Comparison of ENCODE assay signal across 8 cellular contexts in the genomic region with DNA sequence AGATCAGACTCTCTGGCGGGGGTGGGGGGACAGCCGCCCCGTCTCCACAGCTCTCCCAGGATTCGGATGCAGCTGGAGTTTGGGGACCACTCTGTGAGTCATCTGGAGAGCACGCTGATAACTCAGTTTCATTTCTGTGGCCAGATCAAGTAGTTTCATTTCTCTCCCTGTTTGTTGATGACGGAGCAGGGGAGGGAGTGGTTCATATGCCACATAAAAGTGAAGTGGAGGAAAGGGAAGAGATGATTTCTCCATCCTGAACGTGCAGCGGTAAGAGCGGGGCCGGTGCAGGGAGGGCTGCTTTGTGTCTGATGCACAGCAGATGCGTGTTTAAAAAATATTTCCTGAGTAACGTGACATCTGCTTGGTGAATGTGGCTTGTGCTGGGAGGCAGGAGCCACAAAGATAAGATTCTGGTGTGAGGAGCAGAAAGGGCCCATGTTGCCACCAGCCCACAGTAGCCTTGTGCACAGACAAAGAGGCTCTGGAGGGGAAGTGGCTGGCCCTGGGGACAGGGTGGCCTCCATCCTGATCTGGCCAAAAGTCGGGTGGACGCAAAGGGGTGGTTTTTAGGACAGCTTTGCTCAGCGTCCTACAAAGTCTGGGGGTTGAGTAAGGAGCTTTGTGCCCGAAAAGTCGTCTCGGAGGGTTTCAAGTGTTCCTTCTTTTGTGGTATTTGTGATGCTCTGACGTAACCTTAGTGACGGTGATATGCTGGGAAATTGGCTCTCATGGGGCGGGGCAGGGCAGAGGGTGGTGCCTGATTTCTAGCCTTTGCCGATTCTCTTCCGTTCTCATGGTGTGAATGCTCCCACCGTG. TPM values are rescaled to one million over a fixed set of nuclear protein-coding genes. Genes with fewer than 3 reads are reported as not detected.
A peak's percentile ranks its signal among the peaks of the same experiment; 100 is the strongest.
DNase-seq lines count a peak whose midpoint lies in the region; ATAC-seq and TF ChIP-seq lines count a peak whose summit lies in the region.

MX2 (plus strand) TSS at position 242 of the 819 bp plus-strand sequence. CDS start 14,880 bp downstream, outside the sequence.

- H3K14ac ChIP-seq in H9 (ENCODE audit: insufficient read depth, low read length) = no peak within 1 kb of the TSS

- H3K4ac ChIP-seq in H9 (ENCODE audit: low read depth, low read length) = no peak within 1 kb of the TSS

- no peak within 1 kb of the TSS for H2AK5ac ChIP-seq in H9 (ENCODE audit: insufficient read length, low read length)

- H4K91ac ChIP-seq in H9 (ENCODE audit: insufficient read length, low read depth, low read length) = no peak within 1 kb of the TSS

- H3K36me3 ChIP-seq in mucosa of descending colon (ENCODE audit: low read depth) = no peaks in the 10 kb centered on the region

- no peak within 1 kb of the TSS for H3K4me3 ChIP-seq in mucosa of descending colon

- no peaks in the 10 kb centered on the region for H3K27me3 Mint-ChIP-seq in activated B cell treated with CpG ODN at 0.5 μM for 24 hours
- peaks cover 5% of the 10 kb centered on the region for H3K27me3 Mint-ChIP-seq in chondrocyte (ENCODE audit: low read depth)
- peaks cover 2% of the 10 kb centered on the region; the same call in 1 of the 2 replicates for H3K27me3 Mint-ChIP-seq in H9 (ENCODE audit: low read depth)

- H2AFZ ChIP-seq in H9 (ENCODE audit: low read length) = no peak within 1 kb of the TSS

- H3K9me3 Mint-ChIP-seq in activated B cell treated with CpG ODN at 0.5 μM for 24 hours (no peaks in the 10 kb centered on the region), chondrocyte (ENCODE audit: low read depth) (no peaks in the 10 kb centered on the region), H9 (no peaks in the 10 kb centered on the region; a peak in 1 of 5 replicates)
- no peaks in the 10 kb centered on the region for H3K9me3 Mint-ChIP-seq in stimulated activated effector memory CD8-positive, alpha-beta T cell treated with anti-CD3 and anti-CD28 coated beads, Interleukin-12 subunit alpha, Interleukin-12 subunit beta, amount 100 ng/mL, for 72 hours

- no peak within 1 kb of the TSS for H3T11ph ChIP-seq in H9 (ENCODE audit: low read length)

- DNase-seq in AG20443 (ENCODE audit: low spot score) = peak; percentile 85
- DNase-seq in GM19238 (ENCODE audit: insufficient read length, low spot score) = peak; percentile 32
- DNase-seq in activated B cell treated with CpG ODN at 0.5 μM for 24 hours = peak; percentile 51
- DNase-seq in chondrocyte (ENCODE audit: low spot score) = no peak
- peak; percentile 66 to 87 (median 78) for DNase-seq in mucosa of descending colon
- peak; percentile 53 to 84 for DNase-seq in stimulated activated effector memory CD8-positive, alpha-beta T cell treated with anti-CD3 and anti-CD28 coated beads, Interleukin-12 subunit alpha, Interleukin-12 subunit beta, amount 100 ng/mL, for 72 hours (ENCODE audit: low spot score in 2 of 2)
- no peak for DNase-seq in H9

- H3K9ac ChIP-seq in H9 (ENCODE audit: extremely low read depth, insufficient read length, low read length) = no peak within 1 kb of the TSS

- H3K4me1 Mint-ChIP-seq in activated B cell treated with CpG ODN at 0.5 μM for 24 hours = peaks cover 61% of the 10 kb centered on the region
- H3K4me1 Mint-ChIP-seq in chondrocyte (ENCODE audit: low read depth) = no peaks in the 10 kb centered on the region
- peaks cover 47% of the 10 kb centered on the region for H3K4me1 Mint-ChIP-seq in stimulated activated effector memory CD8-positive, alpha-beta T cell treated with anti-CD3 and anti-CD28 coated beads, Interleukin-12 subunit alpha, Interleukin-12 subunit beta, amount 100 ng/mL, for 72 hours
- peaks cover 13 to 19% of the 10 kb centered on the region in 2 experiments for H3K4me1 Mint-ChIP-seq in H9

- no peak within 1 kb of the TSS for H4K8ac ChIP-seq in H9 (replicated peaks; ENCODE audit: insufficient read length, low read depth, low read length)

- peak; percentile 49 for ATAC-seq in HG03521 (IDR thresholded peaks at IDR 0.05; ENCODE audit: unreplicated experiment)
- peak; percentile 78 for ATAC-seq in activated B cell treated with CpG ODN at 0.5 μM for 24 hours (ENCODE audit: low read depth)
- peak; percentile 73 for ATAC-seq in mucosa of descending colon
- peak; percentile 85 for ATAC-seq in stimulated activated effector memory CD8-positive, alpha-beta T cell treated with anti-CD3 and anti-CD28 coated beads, Interleukin-12 subunit alpha, Interleukin-12 subunit beta, amount 100 ng/mL, for 72 hours

- no peak within 1 kb of the TSS for H2BK120ac ChIP-seq in H9 (ENCODE audit: low read depth, low read length, poor library complexity, severe bottlenecking)

- CTCF ChIA-PET in activated B cell treated with CpG ODN at 0.5 μM for 24 hours (lab: Charles Lee) = no interaction called here

- no peak within 1 kb of the TSS for H3K4me2 ChIP-seq in H9 (ENCODE audit: insufficient read depth, insufficient read length, low read length)

- H3K4me1 ChIP-seq in mucosa of descending colon (ENCODE audit: low read depth) (peaks cover 21% of the 10 kb centered on the region), H9 (ENCODE audit: insufficient read depth, low read length) (no peaks in the 10 kb centered on the region; the same call in 1 of the 2 replicates)

- H3K9me3 ChIP-seq in mucosa of descending colon (no peaks in the 10 kb centered on the region), H9 (ENCODE audit: control insufficient read depth, low read depth, low read length) (no peaks in the 10 kb centered on the region)

- no peak within 1 kb of the TSS for H2BK20ac ChIP-seq in H9 (ENCODE audit: low read depth, low read length, poor library complexity, severe bottlenecking)

- peak within 1 kb of the TSS; percentile 84 for H3K4me3 Mint-ChIP-seq in activated B cell treated with CpG ODN at 0.5 μM for 24 hours
- no peak within 1 kb of the TSS for H3K4me3 Mint-ChIP-seq in chondrocyte (ENCODE audit: unreplicated experiment)
- peak within 1 kb of the TSS; percentile 79 for H3K4me3 Mint-ChIP-seq in stimulated activated effector memory CD8-positive, alpha-beta T cell treated with anti-CD3 and anti-CD28 coated beads, Interleukin-12 subunit alpha, Interleukin-12 subunit beta, amount 100 ng/mL, for 72 hours
- H3K4me3 Mint-ChIP-seq in H9 = no peak within 1 kb of the TSS

- POLR2A ChIA-PET in activated B cell treated with CpG ODN at 0.5 μM for 24 hours (lab: Charles Lee) = interaction anchor here (0.6 to 2.5 kb wide), 11 partner anchors 8 to 746 kb away, joined by 3 to 13 read pairs (median 4); partner anchors contain the start of gene MX1

- H3K79me1 ChIP-seq in H9 (ENCODE audit: insufficient read depth, low read depth, low read length, poor library complexity, severe bottlenecking) = no peaks in the 10 kb centered on the region

- no peaks in the 10 kb centered on the region for H3K23me2 ChIP-seq in H9 (ENCODE audit: insufficient read length, low read depth, low read length, poor library complexity, severe bottlenecking)

- no peaks in the 10 kb centered on the region for H3K79me2 ChIP-seq in H9 (ENCODE audit: insufficient read depth, low read length)

- H4K20me1 ChIP-seq in H9 (ENCODE audit: control insufficient read depth, insufficient read depth, insufficient read length) = no peaks in the 10 kb centered on the region

- intact Hi-C loops in activated B cell treated with CpG ODN at 0.5 μM for 24 hours (cut with micrococcal nuclease) (loop anchor here (1.0 to 10.0 kb wide), 3 partner anchors 7 to 703 kb away; partner anchors contain the start of gene PRDM15), mucosa of descending colon (cut with DNase I, micrococcal nuclease) (no loop called here)

- H4K5ac ChIP-seq in H9 (ENCODE audit: insufficient read length, low read depth, low read length) = no peak within 1 kb of the TSS

- H2BK15ac ChIP-seq in H9 (ENCODE audit: low read depth, low read length) = no peak within 1 kb of the TSS

- H3K36me3 Mint-ChIP-seq in activated B cell treated with CpG ODN at 0.5 μM for 24 hours (ENCODE audit: low read depth) (peaks cover 18% of the 10 kb centered on the region), chondrocyte (ENCODE audit: low read depth) (no peaks in the 10 kb centered on the region), H9 (ENCODE audit: insufficient read depth in 1 of 3, low read depth in 3 of 3) (no peaks in the 10 kb centered on the region)
- peaks cover 10% of the 10 kb centered on the region for H3K36me3 Mint-ChIP-seq in stimulated activated effector memory CD8-positive, alpha-beta T cell treated with anti-CD3 and anti-CD28 coated beads, Interleukin-12 subunit alpha, Interleukin-12 subunit beta, amount 100 ng/mL, for 72 hours

- no peak within 1 kb of the TSS for H2BK12ac ChIP-seq in H9 (ENCODE audit: insufficient read length, low read depth, low read length)

- H2BK5ac ChIP-seq in H9 (ENCODE audit: insufficient read length, low read length) = no peak within 1 kb of the TSS

- no CpG with 5 or more reads among the region's 24 CpGs for WGBS in H9 (ENCODE audit: extremely low coverage, insufficient read length, low lambda C conversion rate)

- H3K27ac ChIP-seq in H9 (ENCODE audit: insufficient read length, low read depth, low read length) = no peak within 1 kb of the TSS

- H3K18ac ChIP-seq in H9 (ENCODE audit: insufficient read length, low read depth, low read length) = no peak within 1 kb of the TSS

- TF ChIP-seq CTCF in activated B cell treated with CpG ODN at 0.5 μM for 24 hours (IDR thresholded peaks at IDR 0.05) (no peak), chondrocyte (IDR thresholded peaks at IDR 0.05) (no peak), mucosa of descending colon (IDR thresholded peaks at IDR 0.05) (no peak), H9 (conservative IDR thresholded peaks at IDR 0.05) (no peak)

- H3K27ac Mint-ChIP-seq in activated B cell treated with CpG ODN at 0.5 μM for 24 hours (peak within 1 kb of the TSS; percentile 97), chondrocyte (ENCODE audit: unreplicated experiment) (peak within 1 kb of the TSS; percentile 61), H9 (peak within 1 kb of the TSS in 1 of 3 experiments; percentile 83; a peak in 2 of 7 replicates)
- H3K27ac Mint-ChIP-seq in stimulated activated effector memory CD8-positive, alpha-beta T cell treated with anti-CD3 and anti-CD28 coated beads, Interleukin-12 subunit alpha, Interleukin-12 subunit beta, amount 100 ng/mL, for 72 hours = peak within 1 kb of the TSS; percentile 97

- H3K56ac ChIP-seq in H9 (ENCODE audit: insufficient read length, low read depth, low read length) = no peak within 1 kb of the TSS

- H3K27me3 ChIP-seq in H9 (ENCODE audit: insufficient read depth, low read length) = no peaks in the 10 kb centered on the region

- H3K23ac ChIP-seq in H9 (ENCODE audit: insufficient read length, low read depth, low read length) = no peak within 1 kb of the TSS

RNA-seq across cellular contexts. Expression of gene MX2, which starts in this region (rescaled TPM):
- 32.6 and 34.4 TPM in 2 replicates for total RNA-seq in activated B cell treated with CpG ODN at 0.5 μM for 24 hours
- total RNA-seq in chondrocyte = not detected in 3 replicates
- 1 to 10 TPM; 2.5 to 9.2 (median 6.3) TPM for total RNA-seq in mucosa of descending colon
- 1.8 and 1.9 TPM in 2 replicates for total RNA-seq in H9 (2021)

Comparison
In these comparisons a context has a peak if more than half of its experiments do, and no peak if none do; other contexts are left out.
1. DNase-seq: peak in AG20443 (single experiment), GM19238 (single experiment), activated B cell treated with CpG ODN at 0.5 μM for 24 hours (single experiment), mucosa of descending colon (3 of 3) and stimulated activated effector memory CD8-positive, alpha-beta T cell treated with anti-CD3 and anti-CD28 coated beads, Interleukin-12 subunit alpha, Interleukin-12 subunit beta, amount 100 ng/mL, for 72 hours (2 of 2); none in chondrocyte (single experiment) and H9 (single experiment).
2. H3K4me3 Mint-ChIP-seq: peak in activated B cell treated with CpG ODN at 0.5 μM for 24 hours (single experiment) and stimulated activated effector memory CD8-positive, alpha-beta T cell treated with anti-CD3 and anti-CD28 coated beads, Interleukin-12 subunit alpha, Interleukin-12 subunit beta, amount 100 ng/mL, for 72 hours (single experiment); none in chondrocyte (single experiment) and H9 (0 of 2).
3. Peak in every context shown above with its lines, with median percentiles within 50 percentile points of each other: ATAC-seq.